ENCODE assay signal across 8 cellular contexts in the genomic region with DNA sequence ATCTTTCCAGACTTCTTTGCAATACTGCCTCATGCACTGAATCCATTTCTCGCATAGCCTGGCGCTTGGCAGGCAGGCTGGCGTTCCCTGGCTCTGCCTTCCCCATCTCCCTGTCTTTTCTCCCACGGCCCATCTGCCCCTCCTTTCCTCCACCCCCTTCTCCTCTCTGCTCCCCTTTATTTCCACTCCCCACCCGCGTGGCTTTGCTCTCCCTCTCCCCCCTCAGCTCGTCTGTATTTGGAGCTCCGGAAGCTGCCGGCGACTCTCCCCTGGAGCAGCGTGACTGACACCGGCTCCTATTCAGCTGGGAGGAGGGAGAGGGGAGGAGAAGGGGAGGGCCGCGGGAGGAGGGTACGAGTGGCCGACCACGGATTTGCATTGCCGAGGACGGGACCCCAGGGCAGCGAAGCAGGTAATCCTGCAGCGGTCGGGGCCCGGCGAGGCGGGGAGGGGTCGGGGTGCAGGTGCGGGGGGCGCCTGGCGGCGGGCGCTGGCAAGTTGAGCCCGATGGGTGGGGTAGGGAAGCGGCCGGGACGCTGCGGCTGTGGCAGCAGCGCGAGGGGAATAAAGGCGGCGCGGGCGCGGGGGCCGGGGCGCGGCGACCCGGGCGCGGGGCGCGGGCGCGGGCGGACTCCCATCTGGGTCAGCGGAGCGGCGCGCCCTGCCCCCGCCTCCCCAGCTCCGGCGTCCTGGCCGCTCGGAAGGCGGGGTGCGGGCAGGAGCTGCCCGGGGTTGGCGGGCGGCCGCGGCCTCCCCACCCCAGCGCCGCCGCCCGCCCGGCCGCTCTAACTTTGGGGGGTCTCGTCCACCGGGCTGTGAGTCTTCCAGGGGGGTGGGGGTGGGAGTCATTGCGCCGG. TPM values are rescaled to one million over a fixed set of nuclear protein-coding genes. Genes with fewer than 3 reads are reported as not detected.
A peak's percentile ranks its signal among the peaks of the same experiment; 100 is the strongest.
DNase-seq lines count a peak whose midpoint lies in the region; ATAC-seq and TF ChIP-seq lines count a peak whose summit lies in the region.

A gene with protein sequence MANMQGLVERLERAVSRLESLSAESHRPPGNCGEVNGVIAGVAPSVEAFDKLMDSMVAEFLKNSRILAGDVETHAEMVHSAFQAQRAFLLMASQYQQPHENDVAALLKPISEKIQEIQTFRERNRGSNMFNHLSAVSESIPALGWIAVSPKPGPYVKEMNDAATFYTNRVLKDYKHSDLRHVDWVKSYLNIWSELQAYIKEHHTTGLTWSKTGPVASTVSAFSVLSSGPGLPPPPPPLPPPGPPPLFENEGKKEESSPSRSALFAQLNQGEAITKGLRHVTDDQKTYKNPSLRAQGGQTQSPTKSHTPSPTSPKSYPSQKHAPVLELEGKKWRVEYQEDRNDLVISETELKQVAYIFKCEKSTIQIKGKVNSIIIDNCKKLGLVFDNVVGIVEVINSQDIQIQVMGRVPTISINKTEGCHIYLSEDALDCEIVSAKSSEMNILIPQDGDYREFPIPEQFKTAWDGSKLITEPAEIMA (plus strand): TSS at position 261 of the 857 bp plus-strand sequence. CDS start 27,961 bp downstream, outside the sequence.

- no peak for DNase-seq in CD4-positive, CD25-positive, alpha-beta regulatory T cell
- DNase-seq in T1000 (lab: John Stamatoyannopoulos, UW), result peak; percentile 50
- DNase-seq in mesendoderm, result peak; percentile 93
- peak; percentile 51 to 89 for DNase-seq in tibial artery

- H3K4ac ChIP-seq in mesendoderm (ENCODE audit: low read depth, low read length), result peak within 1 kb of the TSS; percentile 98

- H3K4me2 ChIP-seq in mesendoderm (ENCODE audit: low read length), result peak within 1 kb of the TSS; percentile 65

- H2BK15ac ChIP-seq in mesendoderm (replicated peaks; ENCODE audit: low read depth), result peak within 1 kb of the TSS; percentile 96

- no peak within 1 kb of the TSS for H3K27ac ChIP-seq in CD4-positive, CD25-positive, alpha-beta regulatory T cell (ENCODE audit: insufficient read depth, low read length, poor library complexity, severe bottlenecking)
- peak within 1 kb of the TSS; percentile 80 for H3K27ac ChIP-seq in HUES6 (ENCODE audit: low read depth, low read length)
- peak within 1 kb of the TSS; percentile 97 for H3K27ac ChIP-seq in mesendoderm (ENCODE audit: low read depth, low read length)
- H3K27ac ChIP-seq in tibial artery, result peak within 1 kb of the TSS; percentile 84 to 90

- peak within 1 kb of the TSS; percentile 93 for H2BK120ac ChIP-seq in mesendoderm (ENCODE audit: low read depth, low read length)

- H3K18ac ChIP-seq in mesendoderm (ENCODE audit: low read length), result peak within 1 kb of the TSS; percentile 96

- H2BK5ac ChIP-seq in mesendoderm (ENCODE audit: low read length), result peak within 1 kb of the TSS; percentile 66

- intact Hi-C loops in tibial artery (cut with DNase I; ENCODE audit: low total_unique reads), result loop anchor here (5.0 kb wide), 2 partner anchors 111 to 361 kb away; partner anchors contain the start of gene RBM24

- H3K56ac ChIP-seq in mesendoderm (ENCODE audit: low read length), result peak within 1 kb of the TSS; percentile 93

- H3K36me3 Mint-ChIP-seq in CD4-positive, CD25-positive, alpha-beta regulatory T cell, result no peaks in the 10 kb centered on the region

- no peak within 1 kb of the TSS for H4K5ac ChIP-seq in mesendoderm (ENCODE audit: low read length)

- peaks cover 1% of the 10 kb centered on the region for H3K79me1 ChIP-seq in mesendoderm (ENCODE audit: low read length)

- H3K27me3 ChIP-seq in CD4-positive, CD25-positive, alpha-beta regulatory T cell (ENCODE audit: control insufficient read depth, insufficient read depth, low read length), result peaks cover 36% of the 10 kb centered on the region
- H3K27me3 ChIP-seq in HUES6 (ENCODE audit: control insufficient read depth, insufficient read depth, low read length) (no peaks in the 10 kb centered on the region), mesendoderm (ENCODE audit: insufficient read depth, low read length, poor library complexity) (no peaks in the 10 kb centered on the region), tibial artery (no peaks in the 10 kb centered on the region)

- ATAC-seq in CD4-positive, CD25-positive, alpha-beta regulatory T cell (ENCODE audit: low read depth in 2 of 2), result no peak
- peak; percentile 74 for ATAC-seq in esophagus mucosa
- ATAC-seq in HG03159 (IDR thresholded peaks at IDR 0.05; ENCODE audit: unreplicated experiment), result no peak
- ATAC-seq in HG03432 (IDR thresholded peaks at IDR 0.05; ENCODE audit: unreplicated experiment), result no peak

- H3K4me3 ChIP-seq in CD4-positive, CD25-positive, alpha-beta regulatory T cell (ENCODE audit: low read depth, low read length), result no peak within 1 kb of the TSS
- peak within 1 kb of the TSS; percentile 82 for H3K4me3 ChIP-seq in HUES6 (ENCODE audit: low read depth, low read length)
- H3K4me3 ChIP-seq in mesendoderm (ENCODE audit: low read length), result peak within 1 kb of the TSS; percentile 68
- peak within 1 kb of the TSS; percentile 71 to 93 for H3K4me3 ChIP-seq in tibial artery

- no peak for TF ChIP-seq CTCF in tibial artery (IDR thresholded peaks at IDR 0.05)

- H2AK5ac ChIP-seq in mesendoderm (ENCODE audit: low read length), result no peak within 1 kb of the TSS

- peak within 1 kb of the TSS; percentile 100 for H4K8ac ChIP-seq in mesendoderm (ENCODE audit: low read depth, low read length)

- no peaks in the 10 kb centered on the region for H3K9me3 ChIP-seq in CD4-positive, CD25-positive, alpha-beta regulatory T cell (ENCODE audit: control insufficient read depth in 2 of 2, low read length in 2 of 2)
- H3K9me3 ChIP-seq in HUES6 (ENCODE audit: control insufficient read depth, insufficient read depth, low read depth, low read length), result peaks cover 6% of the 10 kb centered on the region; the same call in 1 of the 2 replicates
- no peaks in the 10 kb centered on the region for H3K9me3 ChIP-seq in tibial artery

- H3K4me1 ChIP-seq in CD4-positive, CD25-positive, alpha-beta regulatory T cell (ENCODE audit: control insufficient read depth, insufficient read depth, low read length, poor library complexity, severe bottlenecking), result no peaks in the 10 kb centered on the region
- H3K4me1 ChIP-seq in HUES6 (ENCODE audit: control insufficient read depth, insufficient read depth, low read length) (peaks cover 9% of the 10 kb centered on the region; the same call in 1 of the 2 replicates), mesendoderm (ENCODE audit: control insufficient read depth, low read depth, low read length) (no peaks in the 10 kb centered on the region), tibial artery (peaks cover 0 to 34% (median 3%) of the 10 kb centered on the region in 4 donors)

- H3K9ac ChIP-seq in HUES6 (ENCODE audit: low read length) (peak within 1 kb of the TSS; percentile 82), mesendoderm (ENCODE audit: low read length) (peak within 1 kb of the TSS; percentile 86)

- no peak within 1 kb of the TSS for H3K27ac Mint-ChIP-seq in CD4-positive, CD25-positive, alpha-beta regulatory T cell

- H3K36me3 ChIP-seq in CD4-positive, CD25-positive, alpha-beta regulatory T cell (ENCODE audit: control insufficient read depth, insufficient read depth, low read length), result no peaks in the 10 kb centered on the region
- H3K36me3 ChIP-seq in HUES6 (ENCODE audit: control insufficient read depth, insufficient read depth, low read length) (peaks cover 9% of the 10 kb centered on the region; the same call in 1 of the 2 replicates), mesendoderm (ENCODE audit: control insufficient read depth, insufficient read depth, low read length) (no peaks in the 10 kb centered on the region), tibial artery (no peaks in the 10 kb centered on the region)

- H3K23ac ChIP-seq in mesendoderm (ENCODE audit: low read length), result peak within 1 kb of the TSS; percentile 51

- H3K4me3 Mint-ChIP-seq in CD4-positive, CD25-positive, alpha-beta regulatory T cell, result peak within 1 kb of the TSS in 3 of 4 donors; percentile 45 to 56 (median 48)

- peaks cover 0 to 10% (median 0%) of the 10 kb centered on the region in 7 donors for H3K9me3 Mint-ChIP-seq in CD4-positive, CD25-positive, alpha-beta regulatory T cell

- peaks cover 49% of the 10 kb centered on the region for H3K27me3 Mint-ChIP-seq in CD4-positive, CD25-positive, alpha-beta regulatory T cell

- H3K4me1 Mint-ChIP-seq in CD4-positive, CD25-positive, alpha-beta regulatory T cell, result peaks cover 0 to 8% (median 3%) of the 10 kb centered on the region in 4 donors

- peaks cover 10% of the 10 kb centered on the region for H3K79me2 ChIP-seq in mesendoderm (ENCODE audit: control insufficient read depth, insufficient read depth, low read length)

- no CpG with 5 or more reads among the region's 81 CpGs for WGBS in mesendoderm (ENCODE audit: extremely low coverage, insufficient coverage, low lambda C conversion rate)

RNA-seq across cellular contexts. Expression of the gene that starts here (rescaled TPM):
- total RNA-seq in CD4-positive, CD25-positive, alpha-beta regulatory T cell, result not detected
- not detected for polyA plus RNA-seq in CD4-positive, CD25-positive, alpha-beta regulatory T cell
- 3.0 TPM for total RNA-seq in esophagus mucosa
- polyA plus RNA-seq in mesendoderm (2013, experiment 1 of 2), result 18.8 TPM
- 21.2 TPM for polyA plus RNA-seq in mesendoderm (2013, experiment 2 of 2)

Comparison
In these comparisons a context has a peak if more than half of its experiments do, and no peak if none do; other contexts are left out.
1. DNase-seq: peak in T1000 (single experiment), mesendoderm (single experiment) and tibial artery (2 of 2); none in CD4-positive, CD25-positive, alpha-beta regulatory T cell (0 of 3).